8 cellular contexts compared by ENCODE assay signal in genomic region chr19:44718441-44719261, GRCh38.
DNase-seq lines count a peak whose midpoint lies in the region; ATAC-seq and TF ChIP-seq lines count a peak whose summit lies in the region.

No MANE protein-coding gene starts in this region.

- peak overlapping the region; percentile 49 for H3K4me3 Mint-ChIP-seq in nephron progenitor cell

- peaks cover 17% of the 10 kb centered on the region for H3K27me3 Mint-ChIP-seq in nephron progenitor cell (ENCODE audit: low read depth, poor library complexity)

- ATAC-seq in HG02970 (IDR thresholded peaks at IDR 0.05; ENCODE audit: low FRiP score, unreplicated experiment) (no peak), GM19455 (IDR thresholded peaks at IDR 0.05; ENCODE audit: unreplicated experiment) (no peak)

- H3K27ac Mint-ChIP-seq in nephron progenitor cell, result peak overlapping the region; percentile 95

- H3K4me1 Mint-ChIP-seq in nephron progenitor cell, result peaks cover 40% of the 10 kb centered on the region

- H3K4me3 ChIP-seq in fibroblast of pulmonary artery (replicated peaks; ENCODE audit: low read depth, low read length), result peak overlapping the region; percentile 35

- no peak for TF ChIP-seq CTCF in fibroblast of pulmonary artery (IDR thresholded peaks at IDR 0.05; ENCODE audit: low read length, missing control alignments)
- TF ChIP-seq CTCF in nephron progenitor cell (IDR thresholded peaks at IDR 0.05), result no peak

- no peaks in the 10 kb centered on the region for H3K36me3 Mint-ChIP-seq in nephron progenitor cell (ENCODE audit: low read depth)

- H3K9me3 Mint-ChIP-seq in nephron progenitor cell, result peaks cover 18% of the 10 kb centered on the region

- DNase-seq in COLO668 (lab: John Stamatoyannopoulos, UW; ENCODE audit: unreplicated experiment) (peak; percentile 68), NCI-H69 (lab: John Stamatoyannopoulos, UW) (peak; percentile 84), fibroblast of pulmonary artery (ENCODE audit: low read depth) (peak; percentile 93), nephron progenitor cell (peak; percentile 31), D341Med (ENCODE audit: low spot score) (no peak), NCI-H2107 (lab: John Stamatoyannopoulos, UW) (no peak)

Comparison
In these comparisons a context has a peak if more than half of its experiments do, and no peak if none do; other contexts are left out.
1. DNase-seq: peak in COLO668 (single experiment), NCI-H69 (single experiment), fibroblast of pulmonary artery (single experiment) and nephron progenitor cell (single experiment); none in D341Med (single experiment) and NCI-H2107 (single experiment).